In genomic region chr7:38373155-38373554, GRCh38 we compare ENCODE assay signal across 27 cellular contexts.
A peak's percentile ranks its signal among the peaks of the same experiment; 100 is the strongest.
DNase-seq lines count a peak whose midpoint lies in the region; ATAC-seq and TF ChIP-seq lines count a peak whose summit lies in the region.
"Had no signal": no experiment of that assay in that cellular context is flagged by ENCODE, and none has a peak within 500 bp of the region (broad histone marks: within the 10 kb centered on the region; RNA-seq: fewer than 3 reads in every experiment).

No MANE protein-coding gene starts in this region.

- H3K9me3 ChIP-seq in CD8-positive, alpha-beta T cell (ENCODE audit: low read length): no peaks in the 10 kb centered on the region
- no peaks in the 10 kb centered on the region for H3K9me3 ChIP-seq in parathyroid adenoma (ENCODE audit: control insufficient read depth, low read length)
- H3K9me3 ChIP-seq: adrenal gland, gastroesophageal sphincter, lower lobe of right lung, ovary, right atrium auricular region, tibial artery had no signal

- H3K27ac ChIP-seq in CD8-positive, alpha-beta T cell (ENCODE audit: low read depth, low read length): no peak overlapping the region
- H3K27ac ChIP-seq in parathyroid adenoma: peak overlapping the region; percentile 16
- H3K27ac ChIP-seq: adrenal gland, gastroesophageal sphincter, lower lobe of right lung, ovary, right atrium auricular region, tibial artery, WERI-Rb-1 had no signal

- H2AFZ ChIP-seq in parathyroid adenoma: no peak overlapping the region

- no peaks in the 10 kb centered on the region for H3K79me2 ChIP-seq in parathyroid adenoma

- no peak overlapping the region for H3K4me3 Mint-ChIP-seq in CD8-positive, alpha-beta T cell
- H3K4me3 Mint-ChIP-seq in activated CD8-positive, alpha-beta T cell treated with anti-CD3 and anti-CD28 coated beads, Interleukin-2, amount 10 ng/mL, durations not matched to agents 7 days and 5 days: no peak overlapping the region
- H3K4me3 Mint-ChIP-seq: activated CD4-positive, alpha-beta T cell treated with anti-CD3 and anti-CD28 coated beads, Interleukin-2, amount 10 ng/mL, durations not matched to agents 7 days and 5 days; activated T-cell treated with anti-CD3 and anti-CD28 coated beads, Interleukin-2, amount 50 U/mL, for 4 hours; brain; nephron progenitor cell had no signal

- intact Hi-C loops in CD8-positive, alpha-beta T cell (cut with DNase I, micrococcal nuclease): loop anchor here in 1 of 2 experiments (5.0 kb wide), 1 partner anchor 36 kb away; no protein-coding TSS in a partner anchor

- peaks cover 36% of the 10 kb centered on the region for H3K4me1 ChIP-seq in CD8-positive, alpha-beta T cell (ENCODE audit: insufficient read depth, low read length)
- no peaks in the 10 kb centered on the region for H3K4me1 ChIP-seq in parathyroid adenoma
- H3K4me1 ChIP-seq: adrenal gland, right atrium auricular region had no signal

- POLR2A ChIA-PET in CD8-positive, alpha-beta T cell (lab: Charles Lee): interaction anchor here (0.5 kb wide), 1 partner anchor 21 kb away, joined by 5 read pairs; no protein-coding TSS in a partner anchor
- POLR2A ChIA-PET in activated CD8-positive, alpha-beta T cell treated with anti-CD3 and anti-CD28 coated beads, Interleukin-2, amount 10 ng/mL, durations not matched to agents 7 days and 5 days (lab: Charles Lee): no interaction called here

- no peaks in the 10 kb centered on the region for H3K9me3 Mint-ChIP-seq in CD8-positive, alpha-beta T cell
- no peaks in the 10 kb centered on the region for H3K9me3 Mint-ChIP-seq in activated CD8-positive, alpha-beta T cell treated with anti-CD3 and anti-CD28 coated beads, Interleukin-2, amount 10 ng/mL, durations not matched to agents 7 days and 5 days (ENCODE audit: insufficient read depth)
- H3K9me3 Mint-ChIP-seq: activated CD4-positive, alpha-beta T cell treated with anti-CD3 and anti-CD28 coated beads, Interleukin-2, amount 10 ng/mL, durations not matched to agents 7 days and 5 days; activated T-cell treated with anti-CD3 and anti-CD28 coated beads, Interleukin-2, amount 50 U/mL, for 4 hours; brain; nephron progenitor cell had no signal

- H3K4me3 ChIP-seq in CD8-positive, alpha-beta T cell (ENCODE audit: low read depth, low read length): no peak overlapping the region
- no peak overlapping the region for H3K4me3 ChIP-seq in parathyroid adenoma (ENCODE audit: low read depth, low read length)
- H3K4me3 ChIP-seq: adrenal gland, gastroesophageal sphincter, lower lobe of right lung, ovary, right atrium auricular region, tibial artery had no signal

- no peak overlapping the region for H3K4me2 ChIP-seq in parathyroid adenoma (ENCODE audit: low read length)

- TF ChIP-seq CTCF in CD8-positive, alpha-beta T cell (IDR thresholded peaks at IDR 0.05): no peak
- no peak for TF ChIP-seq CTCF in parathyroid adenoma (IDR thresholded peaks at IDR 0.05)

- CTCF ChIA-PET in CD8-positive, alpha-beta T cell (lab: Charles Lee): interaction anchor here (0.5 to 13.2 kb wide), 12 partner anchors 12 to 1335 kb away, joined by 3 to 206 read pairs (median 10); no protein-coding TSS in a partner anchor
- CTCF ChIA-PET in activated CD8-positive, alpha-beta T cell treated with anti-CD3 and anti-CD28 coated beads, Interleukin-2, amount 10 ng/mL, durations not matched to agents 7 days and 5 days (lab: Charles Lee): interaction anchor here (1.4 to 7.8 kb wide), 6 partner anchors 11 to 264 kb away, joined by 4 to 87 read pairs (median 16); no protein-coding TSS in a partner anchor

- peaks cover 38% of the 10 kb centered on the region for H3K36me3 Mint-ChIP-seq in CD8-positive, alpha-beta T cell
- H3K36me3 Mint-ChIP-seq in activated CD8-positive, alpha-beta T cell treated with anti-CD3 and anti-CD28 coated beads, Interleukin-2, amount 10 ng/mL, durations not matched to agents 7 days and 5 days (ENCODE audit: low read depth): peaks cover 38% of the 10 kb centered on the region
- H3K36me3 Mint-ChIP-seq: brain had no signal

- H3K27me3 Mint-ChIP-seq in CD8-positive, alpha-beta T cell (ENCODE audit: low read depth): no peaks in the 10 kb centered on the region
- H3K27me3 Mint-ChIP-seq in activated CD8-positive, alpha-beta T cell treated with anti-CD3 and anti-CD28 coated beads, Interleukin-2, amount 10 ng/mL, durations not matched to agents 7 days and 5 days (ENCODE audit: low read depth): no peaks in the 10 kb centered on the region
- H3K27me3 Mint-ChIP-seq: activated CD4-positive, alpha-beta T cell treated with anti-CD3 and anti-CD28 coated beads, Interleukin-2, amount 10 ng/mL, durations not matched to agents 7 days and 5 days had no signal

- no peak overlapping the region for H3K9ac ChIP-seq in parathyroid adenoma

- H3K27ac Mint-ChIP-seq in CD8-positive, alpha-beta T cell: peak overlapping the region; percentile 41
- H3K27ac Mint-ChIP-seq in activated CD8-positive, alpha-beta T cell treated with anti-CD3 and anti-CD28 coated beads, Interleukin-2, amount 10 ng/mL, durations not matched to agents 7 days and 5 days: no peak overlapping the region
- H3K27ac Mint-ChIP-seq: activated CD4-positive, alpha-beta T cell treated with anti-CD3 and anti-CD28 coated beads, Interleukin-2, amount 10 ng/mL, durations not matched to agents 7 days and 5 days; brain; nephron progenitor cell had no signal

- peaks cover 61% of the 10 kb centered on the region for H3K4me1 Mint-ChIP-seq in CD8-positive, alpha-beta T cell (ENCODE audit: low read depth)
- peaks cover 29% of the 10 kb centered on the region for H3K4me1 Mint-ChIP-seq in activated CD8-positive, alpha-beta T cell treated with anti-CD3 and anti-CD28 coated beads, Interleukin-2, amount 10 ng/mL, durations not matched to agents 7 days and 5 days (ENCODE audit: low read depth)

- no peaks in the 10 kb centered on the region for H3K27me3 ChIP-seq in CD8-positive, alpha-beta T cell (ENCODE audit: insufficient read depth, low read length)
- H3K27me3 ChIP-seq in parathyroid adenoma (ENCODE audit: control insufficient read depth, insufficient read depth, low read length): no peaks in the 10 kb centered on the region
- H3K27me3 ChIP-seq: adrenal gland, gastroesophageal sphincter, ovary, right atrium auricular region, tibial artery had no signal

- no peak for DNase-seq in CD8-positive, alpha-beta T cell
- DNase-seq in HT1080 (ENCODE audit: low read depth) (peak; percentile 12), fibroblast of gingiva (ENCODE audit: low read depth) (peak; percentile 49), MV-4-11 (lab: John Stamatoyannopoulos, UW) (no peak), AG20443 (ENCODE audit: low spot score) (no peak)
- no peak for DNase-seq in activated CD8-positive, alpha-beta T cell treated with anti-CD3 and anti-CD28 coated beads, Interleukin-2, amount 10 ng/mL, durations not matched to agents 7 days and 5 days
- DNase-seq: ACHN; activated CD4-positive, alpha-beta T cell treated with anti-CD3 and anti-CD28 coated beads, Interleukin-2, amount 10 ng/mL, durations not matched to agents 7 days and 5 days; activated gamma-delta T cell treated with Interleukin-2 at 50 U/mL for 16 hours; activated T-cell treated with anti-CD3 and anti-CD28 coated beads, Interleukin-2, amount 50 U/mL, for 4 hours; adrenal gland; cerebellar nuclear complex; DMS153; kidney glomerular epithelial cell; lower lobe of right lung; NCI-H1048; NCI-H1694; nephron progenitor cell; ovary; stimulated activated CD8-positive, alpha-beta memory T cell treated with anti-CD3 and anti-CD28 coated beads, Interleukin-4, amount 100 ng/mL, for 48 hours; WERI-Rb-1 had no signal

- peaks cover 6% of the 10 kb centered on the region for H3K36me3 ChIP-seq in CD8-positive, alpha-beta T cell (ENCODE audit: insufficient read depth, low read length)
- H3K36me3 ChIP-seq in parathyroid adenoma (ENCODE audit: control insufficient read depth, insufficient read depth, low read length): no peaks in the 10 kb centered on the region
- H3K36me3 ChIP-seq: adrenal gland, gastroesophageal sphincter, lower lobe of right lung, ovary, right atrium auricular region, tibial artery, WERI-Rb-1 had no signal

- no peak for ATAC-seq in CD8-positive, alpha-beta T cell
- no peak for ATAC-seq in activated CD8-positive, alpha-beta T cell treated with anti-CD3 and anti-CD28 coated beads, Interleukin-2, amount 10 ng/mL, durations not matched to agents 7 days and 5 days
- ATAC-seq: activated T-cell treated with anti-CD3 and anti-CD28 coated beads, Interleukin-2, amount 50 U/mL, for 4 hours; gastroesophageal sphincter; HCT116; lower lobe of right lung had no signal

Comparison
In these comparisons a context has a peak if more than half of its experiments do, and no peak if none do; other contexts are left out.
1. DNase-seq: peak in HT1080 (single experiment) and fibroblast of gingiva (single experiment); none in CD8-positive, alpha-beta T cell (0 of 7), MV-4-11 (single experiment), AG20443 (single experiment) and activated CD8-positive, alpha-beta T cell treated with anti-CD3 and anti-CD28 coated beads, Interleukin-2, amount 10 ng/mL, durations not matched to agents 7 days and 5 days (single experiment).